In genomic region chr12:48997719-48998496, GRCh38 we compare ENCODE assay signal across 8 cellular contexts. TPM values are rescaled to one million over a fixed set of nuclear protein-coding genes. Genes with fewer than 3 reads are reported as not detected.
DNase-seq lines count a peak whose midpoint lies in the region; FAIRE-seq and TF ChIP-seq lines count a peak whose summit lies in the region.

No MANE protein-coding gene starts in this region.

- peaks cover 24% of the 10 kb centered on the region for H3K4me1 ChIP-seq in HAP-1
- peaks cover 0 to 52% (median 48%) of the 10 kb centered on the region in 4 donors for H3K4me1 ChIP-seq in sigmoid colon

- H3K27me3 Mint-ChIP-seq in activated CD4-positive, alpha-beta T cell treated with anti-CD3 and anti-CD28 coated beads, Interleukin-2, amount 10 ng/mL, durations not matched to agents 7 days and 5 days, result peaks cover 61% of the 10 kb centered on the region

- peak overlapping the region; percentile 46 for H3K4me3 ChIP-seq in HAP-1
- H3K4me3 ChIP-seq in sigmoid colon, result peak overlapping the region in 3 of 4 donors; percentile 27 to 51 (median 48)

- H3K36me3 Mint-ChIP-seq in activated CD4-positive, alpha-beta T cell treated with anti-CD3 and anti-CD28 coated beads, Interleukin-2, amount 10 ng/mL, durations not matched to agents 7 days and 5 days (ENCODE audit: low read depth), result peaks cover 21% of the 10 kb centered on the region

- DNase-seq in NCI-H345 (lab: John Stamatoyannopoulos, UW) (peak; percentile 11), NCI-H345 treated with DMSO at 0.1 percent for 48 hours (lab: John Stamatoyannopoulos, UW; ENCODE audit: unreplicated experiment) (no peak), HAP-1 (ENCODE audit: low spot score in 2 of 2) (peak in 1 of 2 experiments; percentile 75), germinal center (ENCODE audit: low spot score) (peak; percentile 91), sigmoid colon (no peak), H54 (ENCODE audit: insufficient read length, low spot score) (no peak), NCI-H524 treated with DMSO at 0.1 percent for 48 hours (lab: John Stamatoyannopoulos, UW) (no peak)
- no peak for DNase-seq in activated CD4-positive, alpha-beta T cell treated with anti-CD3 and anti-CD28 coated beads, Interleukin-2, amount 10 ng/mL, durations not matched to agents 7 days and 5 days

- FAIRE-seq in H54 (lab: Jason Lieb, UNC), result no peak

- H3K4me1 Mint-ChIP-seq in activated CD4-positive, alpha-beta T cell treated with anti-CD3 and anti-CD28 coated beads, Interleukin-2, amount 10 ng/mL, durations not matched to agents 7 days and 5 days, result peaks cover 33% of the 10 kb centered on the region

- CTCF ChIA-PET in activated CD4-positive, alpha-beta T cell treated with anti-CD3 and anti-CD28 coated beads, Interleukin-2, amount 10 ng/mL, durations not matched to agents 7 days and 5 days (lab: Charles Lee), result interaction anchor here (0.6 to 8.1 kb wide), 14 partner anchors 8 to 145 kb away, joined by 3 to 110 read pairs (median 6); partner anchors contain the start of gene WNT1

- TF ChIP-seq POLR2A in sigmoid colon (IDR thresholded peaks at IDR 0.05) (no peak), H54 (IDR thresholded peaks at IDR 0.05; ENCODE audit: low read depth, low read length) (no peak)

- no peak overlapping the region for H3K27ac Mint-ChIP-seq in activated CD4-positive, alpha-beta T cell treated with anti-CD3 and anti-CD28 coated beads, Interleukin-2, amount 10 ng/mL, durations not matched to agents 7 days and 5 days

- no peak overlapping the region for H3K27ac ChIP-seq in sigmoid colon

- H3K9me3 ChIP-seq in HAP-1 (no peaks in the 10 kb centered on the region), sigmoid colon (no peaks in the 10 kb centered on the region)

- H3K27me3 ChIP-seq in HAP-1 (ENCODE audit: low read depth), result no peaks in the 10 kb centered on the region
- H3K27me3 ChIP-seq in sigmoid colon, result peaks cover 43 to 97% (median 69%) of the 10 kb centered on the region in 3 donors

- POLR2A ChIA-PET in activated CD4-positive, alpha-beta T cell treated with anti-CD3 and anti-CD28 coated beads, Interleukin-2, amount 10 ng/mL, durations not matched to agents 7 days and 5 days (lab: Charles Lee), result interaction anchor here (0.6 kb wide), 1 partner anchor 40 kb away, joined by 3 read pairs; the partner anchor contains the start of gene ARF3

- peak overlapping the region; percentile 29 for H3K4me3 Mint-ChIP-seq in activated CD4-positive, alpha-beta T cell treated with anti-CD3 and anti-CD28 coated beads, Interleukin-2, amount 10 ng/mL, durations not matched to agents 7 days and 5 days

- no peak for TF ChIP-seq EP300 in sigmoid colon (IDR thresholded peaks at IDR 0.05)

- in situ Hi-C loops in HAP-1 (cut with MboI; ENCODE audit: low sequenced_read_pairs), result no loop called here

- no peak for TF ChIP-seq CTCF in sigmoid colon (IDR thresholded peaks at IDR 0.05)

- 2 to 3% methylated on average over 57 of the region's 57 CpGs for WGBS in sigmoid colon, 2 donors

- H3K36me3 ChIP-seq in HAP-1 (replicated peaks) (peaks cover 16% of the 10 kb centered on the region), sigmoid colon (peaks cover 10 to 23% (median 15%) of the 10 kb centered on the region in 4 donors)

- intact Hi-C loops in sigmoid colon (cut with DNase I), result no loop called here

- H3K9me3 Mint-ChIP-seq in activated CD4-positive, alpha-beta T cell treated with anti-CD3 and anti-CD28 coated beads, Interleukin-2, amount 10 ng/mL, durations not matched to agents 7 days and 5 days, result no peaks in the 10 kb centered on the region

RNA-seq across cellular contexts. Expression of gene DDN, which starts 1.3 kb away (rescaled TPM):
- under 1 TPM; 0.10 to 0.17 TPM for total RNA-seq in activated CD4-positive, alpha-beta T cell treated with anti-CD3 and anti-CD28 coated beads, Interleukin-2, amount 10 ng/mL, durations not matched to agents 7 days and 5 days
- under 1 TPM in 1 of 4 donors, not detected in 3; 0.14 TPM for total RNA-seq in sigmoid colon
- polyA plus RNA-seq in sigmoid colon, result under 1 TPM in 2 of 3 donors, not detected in 1; 0.60 to 0.69 TPM

RNA-seq across cellular contexts. Expression of gene WNT1, which starts 19.8 kb away (rescaled TPM):
- total RNA-seq in activated CD4-positive, alpha-beta T cell treated with anti-CD3 and anti-CD28 coated beads, Interleukin-2, amount 10 ng/mL, durations not matched to agents 7 days and 5 days, result under 1 TPM; 0.17 to 0.29 TPM
- not detected for total RNA-seq in sigmoid colon
- under 1 TPM in 1 of 3 donors, not detected in 2; 0.10 TPM for polyA plus RNA-seq in sigmoid colon

RNA-seq across cellular contexts. Expression of gene PRKAG1, which starts 20.7 kb away (rescaled TPM):
- total RNA-seq in activated CD4-positive, alpha-beta T cell treated with anti-CD3 and anti-CD28 coated beads, Interleukin-2, amount 10 ng/mL, durations not matched to agents 7 days and 5 days, result 10 to 100 TPM; 62.5 to 65.5 TPM
- 10 to 100 TPM; 49.6 to 71.3 (median 60.0) TPM for total RNA-seq in sigmoid colon
- 10 to 100 TPM; 48.6 to 71.2 (median 61.3) TPM for polyA plus RNA-seq in sigmoid colon

RNA-seq across cellular contexts. Expression of gene WNT10B, which starts 26.4 kb away (rescaled TPM):
- under 1 TPM; 0.52 to 0.99 TPM for total RNA-seq in activated CD4-positive, alpha-beta T cell treated with anti-CD3 and anti-CD28 coated beads, Interleukin-2, amount 10 ng/mL, durations not matched to agents 7 days and 5 days
- total RNA-seq in sigmoid colon, result under 1 TPM in 3 of 4 donors, not detected in 1; 0.28 to 0.49 (median 0.36) TPM
- 1 to 10 TPM in 1 of 3 donors, not detected in 2; 1.0 TPM for polyA plus RNA-seq in sigmoid colon

RNA-seq across cellular contexts. Expression of gene ARF3, which starts 40.6 kb away (rescaled TPM):
- total RNA-seq in activated CD4-positive, alpha-beta T cell treated with anti-CD3 and anti-CD28 coated beads, Interleukin-2, amount 10 ng/mL, durations not matched to agents 7 days and 5 days, result 100 to 1,000 TPM in 1 of 2 experiments, 10 to 100 TPM in 1; 89.6 to 114 TPM
- total RNA-seq in sigmoid colon, result 10 to 100 TPM; 37.9 to 61.0 (median 49.3) TPM
- 100 to 1,000 TPM in 2 of 3 donors, 10 to 100 TPM in 1; 87.7 to 161 (median 132) TPM for polyA plus RNA-seq in sigmoid colon

Comparison
In these comparisons a context has a peak if more than half of its experiments do, and no peak if none do; other contexts are left out.
1. DNase-seq: peak in NCI-H345 (single experiment) and germinal center (single experiment); none in NCI-H345 treated with DMSO at 0.1 percent for 48 hours (single experiment), activated CD4-positive, alpha-beta T cell treated with anti-CD3 and anti-CD28 coated beads, Interleukin-2, amount 10 ng/mL, durations not matched to agents 7 days and 5 days (single experiment), sigmoid colon (single experiment), H54 (single experiment) and NCI-H524 treated with DMSO at 0.1 percent for 48 hours (single experiment).